In the genomic region with DNA sequence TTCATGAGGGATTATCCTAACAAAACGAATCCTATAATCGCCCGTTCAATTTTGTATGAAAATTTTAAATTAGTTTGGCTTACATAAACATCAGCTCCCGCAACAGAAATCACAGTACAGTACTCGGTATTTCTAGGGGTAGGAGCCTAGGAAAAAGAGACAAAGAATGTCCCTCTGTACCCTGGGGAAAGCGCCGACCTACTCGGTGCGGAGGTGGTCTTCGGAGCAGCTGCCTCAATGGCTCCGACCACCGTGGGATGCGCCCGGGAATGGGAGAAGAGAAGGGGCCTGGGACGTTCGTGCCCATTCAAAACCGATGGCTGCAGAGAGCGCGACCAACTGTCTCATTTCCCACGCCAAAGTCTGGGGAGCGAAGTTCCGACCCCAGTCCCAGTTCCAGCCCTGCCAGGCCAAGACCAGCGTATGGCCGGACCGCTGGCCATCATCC, we compare ENCODE assay signal across 8 cellular contexts.
DNase-seq lines count a peak whose midpoint lies in the region; TF ChIP-seq lines count a peak whose summit lies in the region.

No MANE protein-coding gene starts in this region.

- DNase-seq in HL-60 (ENCODE audit: low read depth in 1 of 2, low spot score in 1 of 2) (no peak), cardiac fibroblast (ENCODE audit: low read depth in 2 of 2) (no peak), amniotic stem cell (lab: John Stamatoyannopoulos, UW) (no peak), cerebellar nuclear complex (lab: John Stamatoyannopoulos, UW) (no peak), islet precursor cell (no peak), KBM-7 (no peak)

- no peaks in the 10 kb centered on the region for H3K9me3 ChIP-seq in muscle layer of colon (ENCODE audit: low read length)

- H3K27me3 ChIP-seq in HL-60 (ENCODE audit: insufficient read depth, poor library complexity, severe bottlenecking) (no peaks in the 10 kb centered on the region), muscle layer of colon (ENCODE audit: control insufficient read depth in 1 of 2, insufficient read depth in 2 of 2, low read length in 2 of 2) (no peaks in the 10 kb centered on the region)

- peaks cover 4% of the 10 kb centered on the region for H3K4me1 ChIP-seq in muscle layer of colon (ENCODE audit: insufficient read depth, low read length)

- H3K9ac ChIP-seq in muscle layer of colon (ENCODE audit: low read length): peak overlapping the region; percentile 44

- H3K4me3 ChIP-seq in GM12875 (ENCODE audit: low read depth, low read length) (peak overlapping the region; percentile 83), HL-60 (replicated peaks; ENCODE audit: insufficient read depth, low read length) (peak overlapping the region; percentile 76), cardiac fibroblast (replicated peaks in 1 of 2; ENCODE audit: low read depth in 2 of 2, low read length in 2 of 2) (peak overlapping the region; percentile 72 to 82), muscle layer of colon (ENCODE audit: low read depth in 1 of 2, low read length in 2 of 2) (peak overlapping the region; percentile 51 to 85)

- H3K27ac ChIP-seq in HL-60 (replicated peaks) (peak overlapping the region; percentile 62), muscle layer of colon (ENCODE audit: low read depth, low read length) (peak overlapping the region; percentile 85)

- no peaks in the 10 kb centered on the region for H3K36me3 ChIP-seq in muscle layer of colon (ENCODE audit: insufficient read depth, low read length)

- TF ChIP-seq CTCF in GM12875 (IDR thresholded peaks at IDR 0.05; ENCODE audit: borderline replicate concordance, insufficient read depth, low read depth, low read length) (no peak), HL-60 (IDR thresholded peaks at IDR 0.05; ENCODE audit: insufficient read depth, low read length) (no peak), cardiac fibroblast (IDR thresholded peaks at IDR 0.05; ENCODE audit: low read depth, low read length) (no peak)

- in situ Hi-C loops in KBM-7 (cut with MboI; ENCODE audit: low pct_unique_long_range_greater_than_20kb, low sequenced_read_pairs): no loop called here
